In the genomic region with DNA sequence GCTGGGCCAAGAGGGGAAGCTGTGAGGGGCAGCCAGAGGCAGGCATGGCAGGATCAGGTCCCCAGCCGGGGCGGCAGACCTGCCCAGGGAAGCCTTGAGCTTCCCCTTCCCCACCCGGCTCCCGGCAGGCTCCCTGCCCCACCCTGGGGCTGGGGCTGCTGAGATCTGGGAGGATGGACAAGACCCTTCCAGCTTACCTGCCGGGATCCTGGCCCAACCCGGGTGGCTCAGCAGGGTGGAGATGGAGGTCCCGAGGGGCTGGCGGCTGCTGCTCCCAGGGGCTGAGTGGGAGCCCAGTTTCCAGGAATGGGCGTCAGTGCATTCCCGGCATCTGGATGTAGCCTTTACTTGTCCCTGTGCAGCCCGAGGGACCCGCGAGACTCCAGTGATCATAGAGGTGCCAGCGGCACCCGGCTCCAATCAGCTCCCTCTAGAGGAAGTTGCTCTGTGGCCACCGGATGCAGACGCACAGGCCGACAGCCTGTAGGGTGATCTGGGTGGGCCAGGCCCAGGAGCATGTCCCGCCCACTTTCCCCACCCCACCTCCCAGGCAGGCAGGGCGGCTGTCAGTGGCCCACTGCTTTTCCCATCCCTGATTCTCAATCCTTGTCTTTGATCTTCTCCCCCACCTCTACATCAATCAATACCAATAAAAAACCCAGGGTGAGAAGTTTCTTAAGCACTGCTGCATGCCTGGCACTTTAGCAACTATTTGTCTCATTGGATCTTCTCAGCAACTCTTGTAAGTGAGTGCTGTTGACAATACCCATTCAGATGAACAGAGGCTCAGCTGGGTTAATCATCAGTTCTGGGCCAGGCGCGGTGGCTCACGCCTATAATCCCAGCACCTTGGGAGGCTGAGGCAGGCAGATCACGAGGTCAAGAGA, we compare ENCODE assay signal across 8 cellular contexts. TPM values are rescaled to one million over a fixed set of nuclear protein-coding genes. Genes with fewer than 3 reads are reported as not detected.
DNase-seq lines count a peak whose midpoint lies in the region; TF ChIP-seq lines count a peak whose summit lies in the region.

Gene BAK1, minus strand, starts transcription at position 449 of the 887 bp plus-strand sequence. CDS start 2,672 bp downstream, outside the sequence.

- peaks cover 5% of the 10 kb centered on the region for H3K23me2 ChIP-seq in H9 (ENCODE audit: insufficient read length, low read depth, low read length, poor library complexity, severe bottlenecking)

- peak within 1 kb of the TSS; percentile 100 for H3K4me3 ChIP-seq in MM.1S (ENCODE audit: low read length)
- peak within 1 kb of the TSS; percentile 88 for H3K4me3 ChIP-seq in SJCRH30
- peak within 1 kb of the TSS; percentile 84 to 90 for H3K4me3 ChIP-seq in neuronal stem cell (ENCODE audit: low read length in 2 of 2)
- peak within 1 kb of the TSS; percentile 75 to 93 (median 90) for H3K4me3 ChIP-seq in subcutaneous abdominal adipose tissue (ENCODE audit: low read depth in 1 of 5, low read length in 5 of 5)

- H2BK20ac ChIP-seq in H9 (ENCODE audit: low read depth, low read length, poor library complexity, severe bottlenecking) = no peak within 1 kb of the TSS

- no peak within 1 kb of the TSS for H4K5ac ChIP-seq in H9 (ENCODE audit: insufficient read length, low read depth, low read length)

- H3K27me3 Mint-ChIP-seq in H9 (ENCODE audit: low read depth) = peaks cover 6% of the 10 kb centered on the region; the same call in 1 of the 2 replicates

- in situ Hi-C loops in G401 (cut with HindIII; ENCODE audit: low sequenced_read_pairs) = loop anchor here (10.0 kb wide), 1 partner anchor 85 kb away; no protein-coding TSS in a partner anchor

- WGBS in H9 (ENCODE audit: extremely low coverage, insufficient read length, low lambda C conversion rate) = no CpG with 5 or more reads among the region's 24 CpGs
- WGBS in neuronal stem cell (ENCODE audit: extremely low coverage in 2 of 2, insufficient read length in 2 of 2, insufficient replicate concordance in 1 of 2), 2 donors = no CpG with 5 or more reads among the region's 24 CpGs

- no peaks in the 10 kb centered on the region for H3K27me3 ChIP-seq in H9 (ENCODE audit: insufficient read depth, low read length)
- H3K27me3 ChIP-seq in MM.1S (replicated peaks; ENCODE audit: insufficient read depth, low read length) = no peaks in the 10 kb centered on the region
- H3K27me3 ChIP-seq in SJCRH30 = no peaks in the 10 kb centered on the region
- peaks cover 1 to 7% (median 2%) of the 10 kb centered on the region in 3 experiments for H3K27me3 ChIP-seq in neuronal stem cell (ENCODE audit: control insufficient read depth in 3 of 3, insufficient read depth in 3 of 3, low read depth in 1 of 3, low read length in 3 of 3)
- no peaks in the 10 kb centered on the region for H3K27me3 ChIP-seq in subcutaneous abdominal adipose tissue (ENCODE audit: control insufficient read depth in 5 of 5, insufficient read depth in 4 of 5, low read length in 5 of 5)

- peak within 1 kb of the TSS; percentile 49 for H2AFZ ChIP-seq in H9 (ENCODE audit: low read length)
- peak within 1 kb of the TSS; percentile 61 for H2AFZ ChIP-seq in MM.1S (ENCODE audit: low read length)
- H2AFZ ChIP-seq in neuronal stem cell (ENCODE audit: low read length) = peak within 1 kb of the TSS; percentile 79

- peaks cover 15% of the 10 kb centered on the region; the same call in 1 of the 2 replicates for H3F3A ChIP-seq in MM.1S (ENCODE audit: insufficient read depth, low read length)

- H2BK12ac ChIP-seq in H9 (ENCODE audit: insufficient read length, low read depth, low read length) = no peak within 1 kb of the TSS
- no peak within 1 kb of the TSS for H2BK12ac ChIP-seq in neuronal stem cell (ENCODE audit: low read length)

- peak within 1 kb of the TSS; percentile 76 for H3K9ac ChIP-seq in H9 (ENCODE audit: extremely low read depth, insufficient read length, low read length)
- peak within 1 kb of the TSS; percentile 97 for H3K9ac ChIP-seq in MM.1S (ENCODE audit: low read length)
- peak within 1 kb of the TSS; percentile 75 for H3K9ac ChIP-seq in neuronal stem cell (ENCODE audit: low read depth, low read length, poor library complexity)
- H3K9ac ChIP-seq in subcutaneous abdominal adipose tissue (ENCODE audit: low read length in 5 of 5) = peak within 1 kb of the TSS; percentile 75 to 98 (median 95)

- TF ChIP-seq CTCF in H9 (conservative IDR thresholded peaks at IDR 0.05) (peak; percentile 69), MM.1S (IDR thresholded peaks at IDR 0.05; ENCODE audit: low read length) (peak; percentile 47)

- H2BK5ac ChIP-seq in H9 (ENCODE audit: insufficient read length, low read length) (no peak within 1 kb of the TSS), neuronal stem cell (ENCODE audit: low read length) (peak within 1 kb of the TSS; percentile 69)

- H3K56ac ChIP-seq in H9 (ENCODE audit: insufficient read length, low read depth, low read length) = no peak within 1 kb of the TSS

- no peak within 1 kb of the TSS for H3T11ph ChIP-seq in H9 (ENCODE audit: low read length)

- H3K4ac ChIP-seq in H9 (ENCODE audit: low read depth, low read length) (no peak within 1 kb of the TSS), neuronal stem cell (ENCODE audit: low read length) (no peak within 1 kb of the TSS)

- no peaks in the 10 kb centered on the region for H3K9me2 ChIP-seq in MM.1S (replicated peaks; ENCODE audit: insufficient read depth, low read length)

- H3K4me1 Mint-ChIP-seq in H9 = peaks cover 10 to 23% of the 10 kb centered on the region in 2 experiments

- H4K20me1 ChIP-seq in H9 (ENCODE audit: control insufficient read depth, insufficient read depth, insufficient read length) (no peaks in the 10 kb centered on the region), MM.1S (ENCODE audit: insufficient read depth, low read length) (no peaks in the 10 kb centered on the region)

- H3K79me1 ChIP-seq in H9 (ENCODE audit: insufficient read depth, low read depth, low read length, poor library complexity, severe bottlenecking) (peaks cover 4% of the 10 kb centered on the region), neuronal stem cell (ENCODE audit: low read depth, low read length) (peaks cover 17% of the 10 kb centered on the region)

- no peaks in the 10 kb centered on the region for H3K36me3 ChIP-seq in MM.1S (replicated peaks; ENCODE audit: insufficient read depth, low read length)
- H3K36me3 ChIP-seq in SJCRH30 = peaks cover 3% of the 10 kb centered on the region
- H3K36me3 ChIP-seq in neuronal stem cell (replicated peaks in 1 of 2; ENCODE audit: control insufficient read depth in 2 of 2, insufficient read depth in 2 of 2, low read length in 2 of 2) = peaks cover 6 to 29% of the 10 kb centered on the region in 2 donors
- peaks cover 0 to 22% (median 17%) of the 10 kb centered on the region in 5 donors for H3K36me3 ChIP-seq in subcutaneous abdominal adipose tissue (ENCODE audit: control insufficient read depth in 5 of 5, insufficient read depth in 5 of 5, low read length in 5 of 5)

- no peaks in the 10 kb centered on the region for H3K9me3 Mint-ChIP-seq in H9

- H3K4me2 ChIP-seq in H9 (ENCODE audit: insufficient read depth, insufficient read length, low read length) (peak within 1 kb of the TSS; percentile 62), MM.1S (ENCODE audit: low read depth, low read length) (peak within 1 kb of the TSS; percentile 91), neuronal stem cell (ENCODE audit: insufficient read depth, low read length, poor library complexity, severe bottlenecking) (peak within 1 kb of the TSS; percentile 87)

- H3K79me2 ChIP-seq in H9 (ENCODE audit: insufficient read depth, low read length) = no peaks in the 10 kb centered on the region; the same call in 1 of the 2 replicates
- peaks cover 45% of the 10 kb centered on the region for H3K79me2 ChIP-seq in MM.1S (ENCODE audit: low read length)

- H4K8ac ChIP-seq in H9 (replicated peaks; ENCODE audit: insufficient read length, low read depth, low read length) = no peak within 1 kb of the TSS
- no peak within 1 kb of the TSS for H4K8ac ChIP-seq in neuronal stem cell (ENCODE audit: low read depth, low read length)

- H2BK15ac ChIP-seq in H9 (ENCODE audit: low read depth, low read length) = no peak within 1 kb of the TSS
- no peak within 1 kb of the TSS for H2BK15ac ChIP-seq in neuronal stem cell (ENCODE audit: low read length)

- peak within 1 kb of the TSS; percentile 52 to 94 (median 59); a peak in 5 of 7 replicates for H3K27ac Mint-ChIP-seq in H9

- H3K23ac ChIP-seq in H9 (ENCODE audit: insufficient read length, low read depth, low read length) (no peak within 1 kb of the TSS), neuronal stem cell (ENCODE audit: low read depth, low read length, poor library complexity) (peak within 1 kb of the TSS; percentile 37)

- H3K4me1 ChIP-seq in H9 (ENCODE audit: insufficient read depth, low read length) = no peaks in the 10 kb centered on the region; the same call in 1 of the 2 replicates
- peaks cover 15% of the 10 kb centered on the region for H3K4me1 ChIP-seq in MM.1S (ENCODE audit: low read length)
- H3K4me1 ChIP-seq in SJCRH30 = peaks cover 4% of the 10 kb centered on the region
- peaks cover 2 to 5% of the 10 kb centered on the region in 2 donors for H3K4me1 ChIP-seq in neuronal stem cell (ENCODE audit: control insufficient read depth in 2 of 2, insufficient read depth in 1 of 2, low read depth in 1 of 2, low read length in 2 of 2)
- peaks cover 0 to 39% (median 31%) of the 10 kb centered on the region in 5 donors for H3K4me1 ChIP-seq in subcutaneous abdominal adipose tissue (ENCODE audit: control insufficient read depth in 5 of 5, insufficient read depth in 5 of 5, low read length in 5 of 5)

- H3K36me3 Mint-ChIP-seq in H9 (ENCODE audit: insufficient read depth in 1 of 3, low read depth in 3 of 3) = peaks cover 7 to 22% (median 17%) of the 10 kb centered on the region in 3 experiments

- H2AK5ac ChIP-seq in H9 (ENCODE audit: insufficient read length, low read length) (no peak within 1 kb of the TSS), neuronal stem cell (ENCODE audit: low read depth, low read length) (peak within 1 kb of the TSS; percentile 20)

- DNase-seq in G401 (ENCODE audit: low spot score) = peak; percentile 95
- peak; percentile 95 for DNase-seq in H9
- DNase-seq in MM.1S = peak; percentile 89
- peak; percentile 93 for DNase-seq in SJCRH30
- DNase-seq in activated naive CD4-positive, alpha-beta T cell (lab: John Stamatoyannopoulos, UW) = peak; percentile 56 to 74 (median 62)
- DNase-seq in foreskin melanocyte = peak; percentile 84
- DNase-seq in neuronal stem cell (ENCODE audit: low spot score) = peak; percentile 81

- H4K91ac ChIP-seq in H9 (ENCODE audit: insufficient read length, low read depth, low read length) (no peak within 1 kb of the TSS), neuronal stem cell (ENCODE audit: low read depth, low read length, poor library complexity) (no peak within 1 kb of the TSS)

- H2BK120ac ChIP-seq in H9 (ENCODE audit: low read depth, low read length, poor library complexity, severe bottlenecking) (no peak within 1 kb of the TSS), neuronal stem cell (ENCODE audit: low read depth, low read length) (no peak within 1 kb of the TSS)

- no peak within 1 kb of the TSS for H3K14ac ChIP-seq in H9 (ENCODE audit: insufficient read depth, low read length)
- H3K14ac ChIP-seq in neuronal stem cell (ENCODE audit: low read length) = no peak within 1 kb of the TSS

- H3K18ac ChIP-seq in H9 (ENCODE audit: insufficient read length, low read depth, low read length) (no peak within 1 kb of the TSS), neuronal stem cell (ENCODE audit: low read length) (peak within 1 kb of the TSS; percentile 72)

- H3K9me3 ChIP-seq in H9 (ENCODE audit: control insufficient read depth, low read depth, low read length) (no peaks in the 10 kb centered on the region), MM.1S (replicated peaks; ENCODE audit: insufficient read depth, low read length) (no peaks in the 10 kb centered on the region), SJCRH30 (replicated peaks) (no peaks in the 10 kb centered on the region), neuronal stem cell (replicated peaks in 1 of 2; ENCODE audit: control insufficient read depth in 2 of 2, insufficient read depth in 1 of 2, low read depth in 1 of 2, low read length in 2 of 2) (no peaks in the 10 kb centered on the region), subcutaneous abdominal adipose tissue (ENCODE audit: control insufficient read depth in 5 of 5, low read length in 5 of 5) (no peaks in the 10 kb centered on the region)

- H3K27ac ChIP-seq in H9 (ENCODE audit: insufficient read length, low read depth, low read length) (no peak within 1 kb of the TSS), MM.1S (ENCODE audit: low read length) (peak within 1 kb of the TSS; percentile 77), SJCRH30 (peak within 1 kb of the TSS; percentile 53), neuronal stem cell (replicated peaks; ENCODE audit: low read length) (no peak within 1 kb of the TSS), subcutaneous abdominal adipose tissue (ENCODE audit: low read depth, low read length) (peak within 1 kb of the TSS; percentile 82)

- peak within 1 kb of the TSS; percentile 84 to 88 for H3K4me3 Mint-ChIP-seq in H9

RNA-seq across cellular contexts. Expression of gene BAK1, which starts in this region (rescaled TPM):
- total RNA-seq in G401 (2014; rRNA removed; shearing (Covaris generic)) = 200 and 209 TPM in 2 replicates
- 40.0 and 41.4 TPM in 2 replicates for total RNA-seq in H9 (2021)
- 22.5 and 24.0 TPM in 2 replicates for total RNA-seq in SJCRH30 (2014; rRNA removed; shearing (Covaris generic))
- 14.5 TPM for polyA plus RNA-seq in neuronal stem cell (2013, experiment 1 of 2)
- polyA plus RNA-seq in neuronal stem cell (2013, experiment 2 of 2) = 14.1 TPM

Comparison
In these comparisons a context has a peak if more than half of its experiments do, and no peak if none do; other contexts are left out.
1. H3K27ac ChIP-seq: peak in MM.1S (single experiment), SJCRH30 (single experiment) and subcutaneous abdominal adipose tissue (single experiment); none in H9 (single experiment) and neuronal stem cell (single experiment).
2. Peak in every context shown above with its lines, with median percentiles within 50 percentile points of each other: DNase-seq, H2AFZ ChIP-seq, H3K4me2 ChIP-seq, H3K9ac ChIP-seq and H3K4me3 ChIP-seq.